1 cellular context compared by ENCODE assay signal in the genomic region with DNA sequence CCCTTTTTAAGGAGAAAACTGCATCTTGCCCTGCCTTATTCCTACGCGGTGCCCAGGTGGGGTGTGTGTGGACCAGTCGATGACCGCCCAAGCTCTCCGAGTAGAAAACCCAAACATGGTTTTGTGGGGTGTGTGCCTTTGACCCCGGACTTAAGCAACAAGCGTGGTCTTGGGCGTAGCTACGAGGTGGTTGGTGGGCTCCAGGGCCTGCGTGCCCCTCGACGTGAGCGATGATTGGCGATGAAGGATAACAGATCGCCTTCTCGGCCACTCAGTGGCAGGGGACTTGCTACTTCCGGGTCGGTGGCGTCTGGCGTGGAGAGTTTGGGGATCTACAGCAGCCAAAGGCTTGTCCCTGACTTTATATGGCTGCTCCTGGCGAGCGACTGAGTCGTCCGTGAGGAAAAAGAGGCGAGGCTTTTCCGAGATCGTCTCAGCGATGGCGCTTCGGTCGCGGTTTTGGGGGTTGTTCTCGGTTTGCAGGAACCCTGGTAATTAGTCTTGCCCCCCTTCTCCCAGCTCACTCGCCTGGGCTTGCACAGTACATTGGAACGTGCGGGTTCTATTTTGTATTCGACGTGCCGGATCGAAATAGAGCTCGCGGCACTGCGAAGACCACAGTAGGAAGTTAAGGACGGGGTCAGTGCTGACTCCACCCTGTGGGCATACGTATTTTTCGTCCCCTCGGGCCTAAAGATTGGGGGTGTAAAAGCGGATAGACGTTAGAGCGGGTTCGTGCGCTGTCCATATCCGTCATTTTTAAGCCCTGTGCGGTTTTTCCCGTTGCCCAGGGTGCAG.
TF ChIP-seq lines count a peak whose summit lies in the region.

MRPL18 (plus strand) TSS at position 319 of the 798 bp plus-strand sequence; CDS start at position 440, 121 bp downstream.

TF ChIP-seq in A549, 52 proteins besides CTCF, POLR2A, EP300 and RAD21 (continued from another document):
- TF ChIP-seq, protein P1, sequence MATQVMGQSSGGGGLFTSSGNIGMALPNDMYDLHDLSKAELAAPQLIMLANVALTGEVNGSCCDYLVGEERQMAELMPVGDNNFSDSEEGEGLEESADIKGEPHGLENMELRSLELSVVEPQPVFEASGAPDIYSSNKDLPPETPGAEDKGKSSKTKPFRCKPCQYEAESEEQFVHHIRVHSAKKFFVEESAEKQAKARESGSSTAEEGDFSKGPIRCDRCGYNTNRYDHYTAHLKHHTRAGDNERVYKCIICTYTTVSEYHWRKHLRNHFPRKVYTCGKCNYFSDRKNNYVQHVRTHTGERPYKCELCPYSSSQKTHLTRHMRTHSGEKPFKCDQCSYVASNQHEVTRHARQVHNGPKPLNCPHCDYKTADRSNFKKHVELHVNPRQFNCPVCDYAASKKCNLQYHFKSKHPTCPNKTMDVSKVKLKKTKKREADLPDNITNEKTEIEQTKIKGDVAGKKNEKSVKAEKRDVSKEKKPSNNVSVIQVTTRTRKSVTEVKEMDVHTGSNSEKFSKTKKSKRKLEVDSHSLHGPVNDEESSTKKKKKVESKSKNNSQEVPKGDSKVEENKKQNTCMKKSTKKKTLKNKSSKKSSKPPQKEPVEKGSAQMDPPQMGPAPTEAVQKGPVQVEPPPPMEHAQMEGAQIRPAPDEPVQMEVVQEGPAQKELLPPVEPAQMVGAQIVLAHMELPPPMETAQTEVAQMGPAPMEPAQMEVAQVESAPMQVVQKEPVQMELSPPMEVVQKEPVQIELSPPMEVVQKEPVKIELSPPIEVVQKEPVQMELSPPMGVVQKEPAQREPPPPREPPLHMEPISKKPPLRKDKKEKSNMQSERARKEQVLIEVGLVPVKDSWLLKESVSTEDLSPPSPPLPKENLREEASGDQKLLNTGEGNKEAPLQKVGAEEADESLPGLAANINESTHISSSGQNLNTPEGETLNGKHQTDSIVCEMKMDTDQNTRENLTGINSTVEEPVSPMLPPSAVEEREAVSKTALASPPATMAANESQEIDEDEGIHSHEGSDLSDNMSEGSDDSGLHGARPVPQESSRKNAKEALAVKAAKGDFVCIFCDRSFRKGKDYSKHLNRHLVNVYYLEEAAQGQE (IDR thresholded peaks at IDR 0.05), result no peak
- TF ChIP-seq ZC3H11A (IDR thresholded peaks at IDR 0.05) (no peak), FOSB (CRISPR knock-in tag; IDR thresholded peaks at IDR 0.05) (no peak), EHF (CRISPR knock-in tag; IDR thresholded peaks at IDR 0.05) (no peak)
- TF ChIP-seq, protein P2, sequence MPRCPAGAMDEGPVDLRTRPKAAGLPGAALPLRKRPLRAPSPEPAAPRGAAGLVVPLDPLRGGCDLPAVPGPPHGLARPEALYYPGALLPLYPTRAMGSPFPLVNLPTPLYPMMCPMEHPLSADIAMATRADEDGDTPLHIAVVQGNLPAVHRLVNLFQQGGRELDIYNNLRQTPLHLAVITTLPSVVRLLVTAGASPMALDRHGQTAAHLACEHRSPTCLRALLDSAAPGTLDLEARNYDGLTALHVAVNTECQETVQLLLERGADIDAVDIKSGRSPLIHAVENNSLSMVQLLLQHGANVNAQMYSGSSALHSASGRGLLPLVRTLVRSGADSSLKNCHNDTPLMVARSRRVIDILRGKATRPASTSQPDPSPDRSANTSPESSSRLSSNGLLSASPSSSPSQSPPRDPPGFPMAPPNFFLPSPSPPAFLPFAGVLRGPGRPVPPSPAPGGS (IDR thresholded peaks at IDR 0.05), result peak; percentile 29; the same call in 1 of the 3 replicates
